Comparison of ENCODE assay signal across 8 cellular contexts in genomic region chr2:168119519-168120141, GRCh38.
DNase-seq lines count a peak whose midpoint lies in the region; ATAC-seq and TF ChIP-seq lines count a peak whose summit lies in the region.

No MANE protein-coding gene starts in this region.

- TF ChIP-seq CTCF in AG09309 (IDR thresholded peaks at IDR 0.05; ENCODE audit: control insufficient read depth, insufficient read depth, low read depth, low read length, missing control alignments) (peak; percentile 69), GM06990 (IDR thresholded peaks at IDR 0.05; ENCODE audit: insufficient read depth, low read length, poor library complexity, severe bottlenecking) (peak; percentile 63), body of pancreas (IDR thresholded peaks at IDR 0.05) (peak; percentile 5 to 64 (median 48)), tibial nerve (IDR thresholded peaks at IDR 0.05) (peak; percentile 41 to 61 (median 45))

- H3K4me1 ChIP-seq in body of pancreas = peaks cover 8% of the 10 kb centered on the region
- peaks cover 0 to 29% (median 0%) of the 10 kb centered on the region in 4 donors for H3K4me1 ChIP-seq in tibial nerve

- WGBS in body of pancreas, 2 donors = 29 to 33% methylated on average over 4 of the region's 4 CpGs
- WGBS in tibial nerve, 2 donors = 42 to 47% methylated on average over 4 of the region's 4 CpGs

- H3K9me3 ChIP-seq in body of pancreas (no peaks in the 10 kb centered on the region), tibial nerve (no peaks in the 10 kb centered on the region)

- TF ChIP-seq POLR2A in body of pancreas (IDR thresholded peaks at IDR 0.05) (no peak), tibial nerve (IDR thresholded peaks at IDR 0.05) (no peak)

- no peaks in the 10 kb centered on the region for H3K27me3 ChIP-seq in GM06990 (replicated peaks; ENCODE audit: control insufficient read depth, insufficient read depth, low read length)
- H3K27me3 ChIP-seq in body of pancreas = no peaks in the 10 kb centered on the region
- H3K27me3 ChIP-seq in tibial nerve = no peaks in the 10 kb centered on the region

- ATAC-seq in HG02884 (IDR thresholded peaks at IDR 0.05; ENCODE audit: unreplicated experiment) = peak; percentile 50
- ATAC-seq in body of pancreas = peak; percentile 62
- peak; percentile 65 for ATAC-seq in left colon

- H3K27ac ChIP-seq in body of pancreas (peak overlapping the region in 1 of 4 donors; percentile 17), tibial nerve (peak overlapping the region in 3 of 4 donors; percentile 49 to 78 (median 55))

- H3K36me3 ChIP-seq in GM06990 (ENCODE audit: control insufficient read depth, insufficient read depth, low read length) (no peaks in the 10 kb centered on the region), body of pancreas (replicated peaks in 1 of 2; ENCODE audit: insufficient read depth in 1 of 2, low read depth in 2 of 2) (peaks cover 0 to 2% of the 10 kb centered on the region in 2 donors), tibial nerve (peaks cover 0 to 15% (median 0%) of the 10 kb centered on the region in 3 donors)

- no peak overlapping the region for H3K4me3 ChIP-seq in AG09309 (ENCODE audit: control insufficient read depth, low read depth, low read length)
- H3K4me3 ChIP-seq in GM06990 (replicated peaks; ENCODE audit: low read depth, low read length) = no peak overlapping the region
- no peak overlapping the region for H3K4me3 ChIP-seq in body of pancreas
- no peak overlapping the region for H3K4me3 ChIP-seq in tibial nerve

- no peak for TF ChIP-seq EP300 in tibial nerve (IDR thresholded peaks at IDR 0.05)

- DNase-seq in AG09309 (ENCODE audit: low read depth) = peak; percentile 17
- peak; percentile 10 for DNase-seq in GM06990 (ENCODE audit: extremely low read depth, insufficient read length)
- peak; percentile 23 for DNase-seq in NCI-H226
- DNase-seq in body of pancreas = peak in 3 of 4 donors; percentile 9 to 46 (median 21)
- no peak for DNase-seq in left colon
- peak in 1 of 2 donors; percentile 84 for DNase-seq in tibial nerve (ENCODE audit: low spot score in 2 of 2)
- DNase-seq in HK-2 (ENCODE audit: unreplicated experiment) = no peak

- intact Hi-C loops in body of pancreas (cut with DNase I) = no loop called here
- intact Hi-C loops in left colon (cut with DNase I, micrococcal nuclease) = loop anchor here in 1 of 2 donors (10.0 kb wide), 1 partner anchor 1575 kb away; no protein-coding TSS in a partner anchor

Comparison
In these comparisons a context has a peak if more than half of its experiments do, and no peak if none do; other contexts are left out.
1. DNase-seq: peak in AG09309 (single experiment), GM06990 (single experiment), NCI-H226 (single experiment) and body of pancreas (3 of 4); none in left colon (0 of 2) and HK-2 (single experiment).
2. Peak in every context shown above with its lines, with median percentiles within 50 percentile points of each other: CTCF ChIP-seq and ATAC-seq.